ENCODE assay signal across 27 cellular contexts in genomic region chr13:31369213-31369612, GRCh38.
"Had no signal": no experiment of that assay in that cellular context is flagged by ENCODE, and none has a peak within 500 bp of the region (broad histone marks: within the 10 kb centered on the region; RNA-seq: fewer than 3 reads in every experiment).

No MANE protein-coding gene starts in this region.

- H3K4me3 ChIP-seq: dorsolateral prefrontal cortex, hepatocyte, lung, psoas muscle, right lobe of liver, spleen, testis, tibial nerve, upper lobe of right lung, vagina had no signal

- H3K4me3 Mint-ChIP-seq: naive B cell; nephron progenitor cell; stimulated activated memory B cell treated with anti-CD40 and anti-IgM and Interleukin-4, amounts not matched to agents 10 μg/mL and 1 μg/mL and 100 μg/mL, for 72 hours; stimulated activated naive CD8-positive, alpha-beta T cell treated with anti-CD3 and anti-CD28 coated beads, Interleukin-15, Interleukin-2, amounts not matched to agents 100 ng/mL and 50 ng/mL, for 24 hours had no signal

- H3K36me3 Mint-ChIP-seq: stimulated activated memory B cell treated with anti-CD40 and anti-IgM and Interleukin-4, amounts not matched to agents 10 μg/mL and 1 μg/mL and 100 μg/mL, for 72 hours had no signal

- H3K4me1 ChIP-seq: psoas muscle, right lobe of liver, spleen, testis, tibial nerve, upper lobe of right lung, vagina had no signal

- H3K36me3 ChIP-seq: right lobe of liver, spleen, tibial nerve, upper lobe of right lung, vagina had no signal

- H3K4me1 Mint-ChIP-seq: naive B cell; stimulated activated memory B cell treated with anti-CD40 and anti-IgM and Interleukin-4, amounts not matched to agents 10 μg/mL and 1 μg/mL and 100 μg/mL, for 72 hours had no signal

- H3K27ac ChIP-seq: dorsolateral prefrontal cortex, hepatocyte, psoas muscle, right lobe of liver, spleen, testis, tibial nerve, upper lobe of right lung, vagina had no signal

- H3K27me3 ChIP-seq: hepatocyte, right lobe of liver, testis, tibial nerve, upper lobe of right lung, vagina had no signal

- H3K27ac Mint-ChIP-seq: naive B cell; nephron progenitor cell; stimulated activated memory B cell treated with anti-CD40 and anti-IgM and Interleukin-4, amounts not matched to agents 10 μg/mL and 1 μg/mL and 100 μg/mL, for 72 hours; stimulated activated naive CD8-positive, alpha-beta T cell treated with anti-CD3 and anti-CD28 coated beads, Interleukin-15, Interleukin-2, amounts not matched to agents 100 ng/mL and 50 ng/mL, for 24 hours had no signal

- ATAC-seq: esophagus mucosa; left colon; left ventricle myocardium superior; psoas muscle; right lobe of liver; stimulated activated memory B cell treated with anti-CD40 and anti-IgM and Interleukin-4, amounts not matched to agents 10 μg/mL and 1 μg/mL and 100 μg/mL, for 72 hours; upper lobe of right lung had no signal

- H3K9me3 ChIP-seq: psoas muscle, right lobe of liver, testis, vagina had no signal

- DNase-seq: cortex of kidney; dorsolateral prefrontal cortex; effector memory CD4-positive, alpha-beta T cell; foreskin melanocyte; head of caudate nucleus; left colon; left ventricle myocardium superior; mesenchymal stem cell; midbrain; naive B cell; nephron progenitor cell; psoas muscle; retina; right lobe of liver; spleen; stimulated activated CD4-positive, alpha-beta T cell treated with anti-CD3 and anti-CD28 coated beads, Interleukin-15, amount 100 ng/mL, for 24 hours; stimulated activated CD4-positive, alpha-beta T cell treated with anti-CD3 and anti-CD28 coated beads, Interleukin-1b, Interleukin-23, amount 100 ng/mL, for 48 hours; stimulated activated CD4-positive, alpha-beta T cell treated with anti-CD3 and anti-CD28 coated beads, Interleukin-4, amount 100 ng/mL, for 24 hours; testis; upper lobe of right lung had no signal
